ENCODE assay signal across 1 cellular context in genomic region chr7:148328906-148329305, GRCh38.
TF ChIP-seq lines count a peak whose summit lies in the region.

No MANE protein-coding gene starts in this region.

TF ChIP-seq in HepG2, 621 proteins besides CTCF, POLR2A, EP300 and RAD21 (continued from another document):
- TF ChIP-seq PATZ1 (CRISPR knock-in tag; IDR thresholded peaks at IDR 0.05) = peak; percentile 96
- TF ChIP-seq HNF4G (IDR thresholded peaks at IDR 0.05; ENCODE audit: borderline replicate concordance, low read depth, low read length) = peak; percentile 67; the same call in 1 of the 2 replicates
- 0 out of 2 replicates have a peak, but pooled peaks have one; percentile 36 for TF ChIP-seq HNF4G (CRISPR knock-in tag; IDR thresholded peaks at IDR 0.05; ENCODE audit: borderline replicate concordance, low read depth)
- TF ChIP-seq ARID5B (CRISPR knock-in tag; IDR thresholded peaks at IDR 0.05) = peak; percentile 49; the same call in 1 of the 2 replicates
